ENCODE assay signal across 19 cellular contexts in the genomic region with DNA sequence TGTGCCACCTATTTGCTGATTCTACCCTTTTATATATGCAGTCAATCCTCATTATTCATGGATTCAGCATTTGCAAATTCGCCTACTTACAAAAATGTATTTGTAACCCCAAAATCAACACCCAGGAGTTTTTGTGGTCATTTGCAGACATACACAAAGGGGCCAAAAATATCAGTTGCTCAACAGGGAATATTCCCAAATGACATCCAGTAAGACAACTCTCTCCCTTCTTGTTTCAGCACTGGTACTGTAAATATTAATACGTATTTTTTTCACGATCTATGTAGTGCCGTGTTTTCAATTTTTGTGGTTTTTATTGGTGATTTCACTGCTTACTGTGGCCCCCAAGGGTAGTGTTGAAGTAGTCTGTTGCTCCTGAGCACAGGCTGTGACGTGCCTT.
"Had no signal": no experiment of that assay in that cellular context is flagged by ENCODE, and none has a peak within 500 bp of the region (broad histone marks: within the 10 kb centered on the region; RNA-seq: fewer than 3 reads in every experiment).

No MANE protein-coding gene starts in this region.

- ATAC-seq: K562 had no signal

- DNase-seq: Kasumi-1, MV-4-11, NCI-H1048, NCI-H1105, NCI-H1417, NCI-H1436 treated with DMSO at 0.1 percent for 48 hours, NCI-H1694, NCI-H187 treated with DMSO at 0.1 percent for 48 hours, NCI-H2029 treated with DMSO at 0.1 percent for 48 hours, NCI-H226, NCI-H446, NCI-H510A, NCI-H524 treated with DMSO at 0.1 percent for 48 hours, NCI-H69, NCI-H774, Right ventricle myocardium superior, RPMI8226, SIG-M5 had no signal
